In the genomic region with DNA sequence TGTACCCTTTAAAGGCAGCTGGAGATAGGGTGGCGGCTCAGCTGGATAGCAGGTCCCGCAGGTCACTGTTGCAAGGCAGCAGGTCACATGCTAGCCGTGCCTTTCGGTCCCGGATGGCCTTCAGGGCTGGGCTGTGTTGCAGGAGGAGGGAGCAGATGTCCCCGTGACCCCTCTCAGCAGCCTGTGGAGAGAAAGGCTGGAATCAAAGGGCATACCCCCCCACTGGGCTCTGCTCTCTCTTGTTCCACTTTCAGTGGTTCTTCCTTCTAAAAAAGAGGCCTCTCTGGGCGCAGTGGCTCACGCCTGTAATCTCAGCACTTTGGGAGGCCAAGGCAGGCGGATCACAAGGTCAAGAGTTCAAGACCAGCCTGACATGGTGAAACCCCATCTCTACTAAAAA, we compare ENCODE assay signal across 27 cellular contexts. TPM values are rescaled to one million over a fixed set of nuclear protein-coding genes. Genes with fewer than 3 reads are reported as not detected.
A peak's percentile ranks its signal among the peaks of the same experiment; 100 is the strongest.
DNase-seq lines count a peak whose midpoint lies in the region; ATAC-seq and TF ChIP-seq lines count a peak whose summit lies in the region.
"Had no signal": no experiment of that assay in that cellular context is flagged by ENCODE, and none has a peak within 500 bp of the region (broad histone marks: within the 10 kb centered on the region; RNA-seq: fewer than 3 reads in every experiment).

No MANE protein-coding gene starts in this region.

- H3K36me3 ChIP-seq in cardiac muscle cell (peaks cover 17% of the 10 kb centered on the region), adrenal gland (replicated peaks in 1 of 2) (peaks cover 0 to 49% of the 10 kb centered on the region in 2 donors), liver (ENCODE audit: control insufficient read depth in 4 of 4, insufficient read depth in 3 of 4, low read depth in 1 of 4, low read length in 3 of 4) (peaks cover 5 to 26% (median 15%) of the 10 kb centered on the region in 4 donors), gastrocnemius medialis (peaks cover 0 to 43% of the 10 kb centered on the region in 2 donors), MG63 (peaks cover 27% of the 10 kb centered on the region)
- H3K36me3 ChIP-seq: ovary, uterus had no signal

- WGBS in adrenal gland, 4 donors: 34 to 51% (median 44%) methylated on average over 4 to 9 of the region's 9 CpGs
- WGBS in liver: 36% methylated on average over 9 of the region's 9 CpGs

- H3K4me3 ChIP-seq in cardiac muscle cell: no peak overlapping the region
- no peak overlapping the region for H3K4me3 ChIP-seq in adrenal gland
- H3K4me3 ChIP-seq in liver (ENCODE audit: low read depth in 1 of 3, low read length in 3 of 3): no peak overlapping the region
- H3K4me3 ChIP-seq in gastrocnemius medialis: no peak overlapping the region
- no peak overlapping the region for H3K4me3 ChIP-seq in MG63
- H3K4me3 ChIP-seq: ascending aorta, lung, ovary, smooth muscle cell, uterus had no signal

- H3K9ac ChIP-seq in liver (ENCODE audit: low read depth in 1 of 2, low read length in 2 of 2): no peak overlapping the region

- peak; percentile 26 to 61 for TF ChIP-seq RAD21 in liver (IDR thresholded peaks at IDR 0.05)

- intact Hi-C loops in Right ventricle myocardium inferior (cut with DNase I) (no loop called here), adrenal gland (cut with DNase I) (no loop called here), gastrocnemius medialis (cut with DNase I; ENCODE audit: low total_unique reads) (no loop called here)

- peak in 1 of 2 donors; percentile 48 for DNase-seq in cardiac muscle cell (ENCODE audit: low read depth in 1 of 2, low spot score in 1 of 2)
- DNase-seq in Right ventricle myocardium inferior (ENCODE audit: missing footprints): no peak
- peak in 6 of 7 donors; percentile 72 to 91 (median 85) for DNase-seq in adrenal gland
- DNase-seq in gastrocnemius medialis: no peak
- DNase-seq in MG63: no peak
- DNase-seq: activated CD4-positive, alpha-beta T cell treated with anti-CD3 and anti-CD28 coated beads, Interleukin-2, amount 50 U/mL, for 4 hours; activated CD8-positive, alpha-beta memory T cell treated with anti-CD3 and anti-CD28 coated beads, Interleukin-2, amount 10 ng/mL, durations not matched to agents 7 days and 5 days; activated gamma-delta T cell treated with Interleukin-2 at 50 U/mL for 16 hours; activated naive CD8-positive, alpha-beta T cell treated with anti-CD3 and anti-CD28 coated beads, Interleukin-2, amount 10 ng/mL, durations not matched to agents 7 days and 5 days; activated T-cell treated with anti-CD3 and anti-CD28 coated beads, Interleukin-2, amount 50 U/mL, for 4 hours; Calu3; CD4-positive, CD25-positive, alpha-beta regulatory T cell; DND-41; naive thymus-derived CD8-positive, alpha-beta T cell; NCI-H1694 treated with DMSO at 0.1 percent for 48 hours; ovary; stimulated activated naive CD8-positive, alpha-beta T cell treated with anti-CD3 and anti-CD28 coated beads, Interleukin-15, Interleukin-2, amounts not matched to agents 100 U/mL and 50 U/mL, for 24 hours; uterus had no signal

- H3K27ac ChIP-seq in cardiac muscle cell (peak overlapping the region; percentile 74), adrenal gland (peak overlapping the region in 3 of 5 donors; percentile 32 to 53 (median 52)), liver (ENCODE audit: low read depth in 1 of 2, low read length in 2 of 2) (peak overlapping the region in 1 of 2 donors; percentile 1), gastrocnemius medialis (peak overlapping the region; percentile 50 to 61 (median 56))
- H3K27ac ChIP-seq: ascending aorta, HL-60, ovary, uterus had no signal

- in situ Hi-C loops in gastrocnemius medialis (cut with MboI; ENCODE audit: low sequenced_read_pairs in 4 of 4): no loop called here

- ATAC-seq in Right ventricle myocardium inferior: no peak
- ATAC-seq in gastrocnemius medialis: no peak
- ATAC-seq in GM21390 (IDR thresholded peaks at IDR 0.05; ENCODE audit: unreplicated experiment): no peak
- ATAC-seq in HG03457 (IDR thresholded peaks at IDR 0.05; ENCODE audit: unreplicated experiment): no peak
- ATAC-seq: activated CD4-positive, CD25-positive, alpha-beta regulatory T cell treated with anti-CD3 and anti-CD28 coated beads, Interleukin-2, amount 50 U/mL, for 24 hours; activated CD8-positive, alpha-beta memory T cell treated with anti-CD3 and anti-CD28 coated beads, Interleukin-2, amount 10 ng/mL, durations not matched to agents 7 days and 5 days; activated T-cell treated with anti-CD3 and anti-CD28 coated beads, Interleukin-2, amount 50 U/mL, for 4 hours; naive thymus-derived CD8-positive, alpha-beta T cell; SK-N-SH treated with all-trans-retinoic acid at 6 μM for 48 hours; stimulated activated naive CD8-positive, alpha-beta T cell treated with anti-CD3 and anti-CD28 coated beads, Interleukin-15, Interleukin-2, amounts not matched to agents 100 U/mL and 50 U/mL, for 24 hours had no signal

- no peak for TF ChIP-seq POLR2A in adrenal gland (IDR thresholded peaks at IDR 0.05)
- no peak for TF ChIP-seq POLR2A in gastrocnemius medialis (IDR thresholded peaks at IDR 0.05)

- H3K27me3 ChIP-seq in cardiac muscle cell: no peaks in the 10 kb centered on the region
- H3K27me3 ChIP-seq in adrenal gland: no peaks in the 10 kb centered on the region
- no peaks in the 10 kb centered on the region for H3K27me3 ChIP-seq in liver (ENCODE audit: control insufficient read depth in 4 of 4, insufficient read depth in 4 of 4, low read length in 3 of 4)
- H3K27me3 ChIP-seq in gastrocnemius medialis: no peaks in the 10 kb centered on the region
- no peaks in the 10 kb centered on the region for H3K27me3 ChIP-seq in MG63
- H3K27me3 ChIP-seq: ascending aorta, ovary, uterus had no signal

- H3K9me3 ChIP-seq in cardiac muscle cell (ENCODE audit: low read depth): no peaks in the 10 kb centered on the region
- no peaks in the 10 kb centered on the region for H3K9me3 ChIP-seq in adrenal gland (replicated peaks in 1 of 3)
- no peaks in the 10 kb centered on the region for H3K9me3 ChIP-seq in liver (ENCODE audit: control insufficient read depth in 4 of 4, low read length in 3 of 4)
- H3K9me3 ChIP-seq in gastrocnemius medialis: no peaks in the 10 kb centered on the region
- no peaks in the 10 kb centered on the region for H3K9me3 ChIP-seq in MG63
- H3K9me3 ChIP-seq: ascending aorta, ovary, uterus had no signal

- TF ChIP-seq CTCF in cardiac muscle cell (IDR thresholded peaks at IDR 0.05; ENCODE audit: low read depth, low read length): no peak
- no peak for TF ChIP-seq CTCF in adrenal gland (IDR thresholded peaks at IDR 0.05)
- TF ChIP-seq CTCF in liver (IDR thresholded peaks at IDR 0.05; ENCODE audit: low read depth, low read length, missing input control): no peak
- no peak for TF ChIP-seq CTCF in gastrocnemius medialis (IDR thresholded peaks at IDR 0.05 in 4 of 5, conservative IDR thresholded peaks at IDR 0.05 in 1 of 5)

- H3K4me1 ChIP-seq in cardiac muscle cell (ENCODE audit: low read depth): peaks cover 3% of the 10 kb centered on the region
- H3K4me1 ChIP-seq in adrenal gland (replicated peaks in 1 of 2): peaks cover 5 to 10% of the 10 kb centered on the region in 2 donors
- peaks cover 5 to 11% (median 10%) of the 10 kb centered on the region in 4 donors for H3K4me1 ChIP-seq in liver (ENCODE audit: control insufficient read depth in 4 of 4, insufficient read depth in 4 of 4, low read length in 3 of 4)
- H3K4me1 ChIP-seq in gastrocnemius medialis: peaks cover 9 to 13% of the 10 kb centered on the region in 2 donors
- H3K4me1 ChIP-seq: ascending aorta, uterus had no signal

RNA-seq across cellular contexts. Expression of a gene that starts 4.4 kb away (rescaled TPM):
- 4.8 and 11.0 TPM in 2 replicates for total RNA-seq in cardiac muscle cell
- 2.5 and 3.3 TPM in 2 replicates for polyA plus RNA-seq in cardiac muscle cell
- 12.7 TPM for total RNA-seq in Right ventricle myocardium inferior
- total RNA-seq in adrenal gland: 1 to 10 TPM; 1.1 to 4.8 (median 3.1) TPM
- polyA plus RNA-seq in adrenal gland: 10 to 100 TPM in 1 of 3 donors, 1 to 10 TPM in 2; 1.5 to 10.6 (median 5.3) TPM
- 1 to 10 TPM; 1.4 to 4.2 TPM for total RNA-seq in liver
- polyA plus RNA-seq in liver: 1 to 10 TPM in 1 of 2 donors, under 1 TPM in 1; 0.82 to 2.4 TPM
- 1,000 to 10,000 TPM in 2 of 4 donors, 100 to 1,000 TPM in 2; 642 to 1,565 (median 923) TPM for total RNA-seq in gastrocnemius medialis
- total RNA-seq in MG63 (2014; rRNA removed; shearing (Covaris generic); ENCODE audit: low replicate concordance): 1.7 and 8.3 TPM in 2 replicates

RNA-seq across cellular contexts. Expression of a gene that starts 9.6 kb away (rescaled TPM):
- total RNA-seq in cardiac muscle cell (15.4 and 27.8 TPM in 2 replicates), Right ventricle myocardium inferior (17.4 TPM), adrenal gland (10 to 100 TPM; 17.0 to 49.5 (median 20.3) TPM), liver (1 to 10 TPM; 4.7 to 9.3 TPM), gastrocnemius medialis (10 to 100 TPM; 25.8 to 50.6 (median 43.8) TPM)
- polyA plus RNA-seq in cardiac muscle cell (32.1 and 32.3 TPM in 2 replicates), adrenal gland (10 to 100 TPM in 2 of 3 donors, 1 to 10 TPM in 1; 9.2 to 39.5 (median 25.5) TPM), liver (10 to 100 TPM; 12.1 to 22.7 TPM)
- total RNA-seq in MG63 (2014; rRNA removed; shearing (Covaris generic); ENCODE audit: low replicate concordance): 9.2 and 14.1 TPM in 2 replicates

RNA-seq across cellular contexts. Expression of a gene that starts 21.6 kb away (rescaled TPM):
- 45.7 and 53.6 TPM in 2 replicates for total RNA-seq in cardiac muscle cell
- 27.9 and 31.1 TPM in 2 replicates for polyA plus RNA-seq in cardiac muscle cell
- total RNA-seq in Right ventricle myocardium inferior: 22.7 TPM
- 10 to 100 TPM; 14.0 to 31.6 (median 27.8) TPM for total RNA-seq in adrenal gland
- polyA plus RNA-seq in adrenal gland: 10 to 100 TPM in 2 of 3 donors, 1 to 10 TPM in 1; 4.4 to 23.4 (median 14.6) TPM
- total RNA-seq in liver: 10 to 100 TPM; 13.3 to 23.2 TPM
- polyA plus RNA-seq in liver: 10 to 100 TPM in 1 of 2 donors, 1 to 10 TPM in 1; 3.7 to 13.0 TPM
- total RNA-seq in gastrocnemius medialis: 1 to 10 TPM; 3.2 to 8.6 (median 6.5) TPM
- total RNA-seq in MG63 (2014; rRNA removed; shearing (Covaris generic); ENCODE audit: low replicate concordance): 12.6 and 16.2 TPM in 2 replicates

RNA-seq across cellular contexts. Expression of a gene that starts 32.2 kb away (rescaled TPM):
- total RNA-seq in cardiac muscle cell: 15.2 and 18.9 TPM in 2 replicates
- polyA plus RNA-seq in cardiac muscle cell: 37.6 and 46.6 TPM in 2 replicates
- 13.3 TPM for total RNA-seq in Right ventricle myocardium inferior
- total RNA-seq in adrenal gland: 10 to 100 TPM; 14.7 to 42.4 (median 23.9) TPM
- 10 to 100 TPM in 2 of 3 donors, 1 to 10 TPM in 1; 6.7 to 11.9 (median 10.5) TPM for polyA plus RNA-seq in adrenal gland
- total RNA-seq in liver: 10 to 100 TPM; 17.0 to 19.8 TPM
- 10 to 100 TPM; 10.0 to 15.2 TPM for polyA plus RNA-seq in liver
- total RNA-seq in gastrocnemius medialis: 1 to 10 TPM; 3.3 to 9.8 (median 8.6) TPM
- total RNA-seq in MG63 (2014; rRNA removed; shearing (Covaris generic); ENCODE audit: low replicate concordance): 7.1 and 8.5 TPM in 2 replicates

Comparison
In these comparisons a context has a peak if more than half of its experiments do, and no peak if none do; other contexts are left out.
1. DNase-seq: peak in adrenal gland (6 of 7); none in Right ventricle myocardium inferior (single experiment), gastrocnemius medialis (0 of 2) and MG63 (single experiment).
2. RNA of a gene that starts 4.4 kb away (total RNA-seq): 642 to 1,565 TPM in gastrocnemius medialis; 12.7 TPM in Right ventricle myocardium inferior (single experiment), 4.8 to 11.0 TPM in cardiac muscle cell, 1.4 to 4.2 TPM in liver, 1.1 to 4.8 TPM in adrenal gland and 1.7 to 8.3 TPM in MG63; every median in the first group is over 10 times any median in the second.